In genomic region chr4:14667624-14668295, GRCh38 we compare ENCODE assay signal across 17 cellular contexts.
DNase-seq lines count a peak whose midpoint lies in the region; TF ChIP-seq lines count a peak whose summit lies in the region.
"Had no signal": no experiment of that assay in that cellular context is flagged by ENCODE, and none has a peak within 500 bp of the region (broad histone marks: within the 10 kb centered on the region; RNA-seq: fewer than 3 reads in every experiment).

No MANE protein-coding gene starts in this region.

- CTCF ChIA-PET in RWPE1 (lab: Yijun Ruan, JAX), result no interaction called here

- intact Hi-C loops in activated CD4-positive, alpha-beta T cell treated with anti-CD3 and anti-CD28 coated beads, Interleukin-2, amount 10 ng/mL, durations not matched to agents 24 days and 14 days (cut with micrococcal nuclease), result no loop called here

- TF ChIP-seq CTCF in RWPE1 (conservative IDR thresholded peaks at IDR 0.05; ENCODE audit: low read depth), result no peak

- H3K4me3 Mint-ChIP-seq in activated CD4-positive, alpha-beta T cell treated with anti-CD3 and anti-CD28 coated beads, Interleukin-2, amount 10 ng/mL, durations not matched to agents 24 days and 14 days, result no peak overlapping the region
- H3K4me3 Mint-ChIP-seq: immature natural killer cell, natural killer cell had no signal

- POLR2A ChIA-PET in RWPE1 (lab: Yijun Ruan, JAX; ENCODE audit: low non-redundant PET), result no interaction called here

- no peak overlapping the region for H3K27ac Mint-ChIP-seq in activated CD4-positive, alpha-beta T cell treated with anti-CD3 and anti-CD28 coated beads, Interleukin-2, amount 10 ng/mL, durations not matched to agents 24 days and 14 days
- H3K27ac Mint-ChIP-seq: immature natural killer cell, natural killer cell had no signal

- H3K4me1 Mint-ChIP-seq in activated CD4-positive, alpha-beta T cell treated with anti-CD3 and anti-CD28 coated beads, Interleukin-2, amount 10 ng/mL, durations not matched to agents 24 days and 14 days, result no peaks in the 10 kb centered on the region
- H3K4me1 Mint-ChIP-seq: immature natural killer cell, natural killer cell had no signal

- no peaks in the 10 kb centered on the region for H3K9me3 Mint-ChIP-seq in activated CD4-positive, alpha-beta T cell treated with anti-CD3 and anti-CD28 coated beads, Interleukin-2, amount 10 ng/mL, durations not matched to agents 24 days and 14 days

- DNase-seq in H4 (ENCODE audit: low spot score), result peak; percentile 8
- peak; percentile 11 for DNase-seq in RWPE1 (ENCODE audit: low spot score)
- peak; percentile 43 for DNase-seq in epithelial cell of prostate (ENCODE audit: low read depth, low spot score)
- DNase-seq in skeletal muscle cell (ENCODE audit: low read depth), result peak; percentile 59
- DNase-seq in activated CD4-positive, alpha-beta T cell treated with anti-CD3 and anti-CD28 coated beads, Interleukin-2, amount 10 ng/mL, durations not matched to agents 24 days and 14 days, result no peak
- DNase-seq in AML-193 (lab: John Stamatoyannopoulos, UW), result no peak
- DNase-seq in HPDE6-E6E7 (ENCODE audit: extremely low spot score), result no peak
- DNase-seq: DMS153, immature natural killer cell, natural killer cell, NCI-H1105 treated with DMSO at 0.1 percent for 48 hours, posterior cingulate gyrus, Right ventricle myocardium superior, small intestine, T-helper 2 cell had no signal

- H3K27ac ChIP-seq in RWPE1, result no peak overlapping the region
- peak overlapping the region; percentile 42 for H3K27ac ChIP-seq in epithelial cell of prostate
- H3K27ac ChIP-seq: KMS-11, thoracic aorta had no signal

- H3K27me3 Mint-ChIP-seq in activated CD4-positive, alpha-beta T cell treated with anti-CD3 and anti-CD28 coated beads, Interleukin-2, amount 10 ng/mL, durations not matched to agents 24 days and 14 days, result no peaks in the 10 kb centered on the region

- H3K4me3 ChIP-seq in skeletal muscle cell (ENCODE audit: low read depth, low read length), result no peak overlapping the region
- H3K4me3 ChIP-seq: thoracic aorta had no signal

- H3K36me3 Mint-ChIP-seq in activated CD4-positive, alpha-beta T cell treated with anti-CD3 and anti-CD28 coated beads, Interleukin-2, amount 10 ng/mL, durations not matched to agents 24 days and 14 days (ENCODE audit: low read depth), result no peaks in the 10 kb centered on the region

Comparison
In these comparisons a context has a peak if more than half of its experiments do, and no peak if none do; other contexts are left out.
1. DNase-seq: peak in H4 (single experiment), RWPE1 (single experiment), epithelial cell of prostate (single experiment) and skeletal muscle cell (single experiment); none in activated CD4-positive, alpha-beta T cell treated with anti-CD3 and anti-CD28 coated beads, Interleukin-2, amount 10 ng/mL, durations not matched to agents 24 days and 14 days (single experiment), AML-193 (0 of 2) and HPDE6-E6E7 (single experiment).